Comparison of ENCODE assay signal across 1 cellular context in the genomic region with DNA sequence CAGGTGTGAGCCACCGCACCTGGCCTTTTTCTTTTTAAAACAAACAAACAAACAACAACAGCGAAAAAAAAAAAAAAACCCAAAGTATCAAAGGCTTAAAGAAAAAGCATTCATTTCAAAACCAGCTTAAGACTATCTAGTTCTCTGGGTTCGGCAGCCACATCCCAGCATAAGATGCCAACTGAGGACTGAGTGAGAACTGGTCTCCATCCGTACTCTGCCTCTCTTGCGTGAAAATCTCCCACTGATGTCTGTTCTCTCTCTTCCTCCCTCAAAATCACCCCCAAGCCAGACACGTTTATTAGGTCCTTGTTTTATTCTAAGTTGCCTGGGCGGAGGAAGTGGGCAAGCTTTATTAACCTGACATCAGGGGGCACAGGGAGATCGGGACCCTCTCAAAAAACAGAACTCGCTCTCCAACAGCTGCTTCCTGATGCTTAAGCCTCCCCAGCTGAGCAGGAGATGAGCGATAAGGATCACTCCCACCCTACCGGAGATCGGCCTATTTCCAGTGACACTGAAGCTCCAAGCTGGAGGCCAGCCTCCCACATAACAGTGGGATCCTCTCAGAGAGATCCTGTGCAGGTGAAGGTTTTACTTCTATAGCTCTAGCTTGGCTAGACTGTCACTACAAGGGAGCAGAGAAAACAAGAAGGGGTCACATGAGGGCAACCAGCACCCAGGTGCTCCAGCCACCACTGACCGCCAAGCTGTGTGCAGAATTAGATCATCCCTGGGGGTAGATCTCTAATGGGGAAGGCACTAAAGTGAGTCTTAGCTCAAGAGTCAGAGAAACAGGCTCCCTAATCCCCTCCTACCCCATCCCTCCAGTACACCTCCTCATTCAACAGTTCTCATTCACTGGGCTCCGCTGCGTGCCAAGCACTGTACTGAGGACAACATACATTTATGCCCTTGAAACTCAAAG.
A peak's percentile ranks its signal among the peaks of the same experiment; 100 is the strongest.
TF ChIP-seq lines count a peak whose summit lies in the region.

No MANE protein-coding gene starts in this region.

TF ChIP-seq in HepG2, 621 proteins besides CTCF, POLR2A, EP300 and RAD21 (continued from another document):
- TF ChIP-seq, protein P1, sequence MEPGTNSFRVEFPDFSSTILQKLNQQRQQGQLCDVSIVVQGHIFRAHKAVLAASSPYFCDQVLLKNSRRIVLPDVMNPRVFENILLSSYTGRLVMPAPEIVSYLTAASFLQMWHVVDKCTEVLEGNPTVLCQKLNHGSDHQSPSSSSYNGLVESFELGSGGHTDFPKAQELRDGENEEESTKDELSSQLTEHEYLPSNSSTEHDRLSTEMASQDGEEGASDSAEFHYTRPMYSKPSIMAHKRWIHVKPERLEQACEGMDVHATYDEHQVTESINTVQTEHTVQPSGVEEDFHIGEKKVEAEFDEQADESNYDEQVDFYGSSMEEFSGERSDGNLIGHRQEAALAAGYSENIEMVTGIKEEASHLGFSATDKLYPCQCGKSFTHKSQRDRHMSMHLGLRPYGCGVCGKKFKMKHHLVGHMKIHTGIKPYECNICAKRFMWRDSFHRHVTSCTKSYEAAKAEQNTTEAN (CRISPR knock-in tag; conservative IDR thresholded peaks at IDR 0.05), result no peak
- TF ChIP-seq ZNF225 (CRISPR knock-in tag; IDR thresholded peaks at IDR 0.05) (no peak), TAF15 (IDR thresholded peaks at IDR 0.05; ENCODE audit: low read depth, low read length, poor library complexity, severe bottlenecking) (no peak), ZNF34 (CRISPR knock-in tag; IDR thresholded peaks at IDR 0.05; ENCODE audit: borderline replicate concordance) (no peak), SRSF4 (IDR thresholded peaks at IDR 0.05; ENCODE audit: low read depth, low read length, poor library complexity, severe bottlenecking) (no peak), GZF1 (CRISPR knock-in tag; IDR thresholded peaks at IDR 0.05) (no peak), SOX6 (IDR thresholded peaks at IDR 0.05) (no peak), SOX6 (CRISPR knock-in tag; IDR thresholded peaks at IDR 0.05) (no peak), ZNF619 (CRISPR knock-in tag; IDR thresholded peaks at IDR 0.05) (no peak), MBD4 (IDR thresholded peaks at IDR 0.05; ENCODE audit: borderline replicate concordance, low read length) (no peak), RARA (CRISPR knock-in tag; IDR thresholded peaks at IDR 0.05) (peak; percentile 59; the same call in 1 of the 2 replicates), ZKSCAN1 (IDR thresholded peaks at IDR 0.05; ENCODE audit: low read length) (no peak), ZNF263 (CRISPR knock-in tag; IDR thresholded peaks at IDR 0.05) (0 out of 2 replicates have a peak, but pooled peaks have one; percentile 17), ISL2 (CRISPR knock-in tag; IDR thresholded peaks at IDR 0.05) (no peak), MYC (CRISPR knock-in tag; IDR thresholded peaks at IDR 0.05; ENCODE audit: borderline replicate concordance) (no peak), ZNF616 (CRISPR knock-in tag; IDR thresholded peaks at IDR 0.05; ENCODE audit: low read depth) (no peak), ZNF891 (CRISPR knock-in tag; IDR thresholded peaks at IDR 0.05) (no peak), RBFOX2 (IDR thresholded peaks at IDR 0.05; ENCODE audit: low read depth, low read length) (no peak), HES4 (CRISPR knock-in tag; IDR thresholded peaks at IDR 0.05; ENCODE audit: borderline replicate concordance) (no peak), ZNF839 (CRISPR knock-in tag; IDR thresholded peaks at IDR 0.05; ENCODE audit: borderline replicate concordance) (no peak), POLR2AphosphoS5 (IDR thresholded peaks at IDR 0.05; ENCODE audit: low read depth, low read length) (no peak), TP53 (CRISPR knock-in tag; conservative IDR thresholded peaks at IDR 0.05) (no peak), FOSL2 (CRISPR knock-in tag; IDR thresholded peaks at IDR 0.05) (no peak), RXRA (CRISPR knock-in tag; IDR thresholded peaks at IDR 0.05) (peak; percentile 72; the same call in 1 of the 2 replicates), SPEN (CRISPR knock-in tag; IDR thresholded peaks at IDR 0.05; ENCODE audit: low read depth) (no peak), ZSCAN21 (CRISPR knock-in tag; IDR thresholded peaks at IDR 0.05; ENCODE audit: borderline replicate concordance) (no peak), MAFF (IDR thresholded peaks at IDR 0.05; ENCODE audit: low read depth, low read length) (no peak), ZNF451 (CRISPR knock-in tag; IDR thresholded peaks at IDR 0.05) (no peak)
- TF ChIP-seq, protein P2, sequence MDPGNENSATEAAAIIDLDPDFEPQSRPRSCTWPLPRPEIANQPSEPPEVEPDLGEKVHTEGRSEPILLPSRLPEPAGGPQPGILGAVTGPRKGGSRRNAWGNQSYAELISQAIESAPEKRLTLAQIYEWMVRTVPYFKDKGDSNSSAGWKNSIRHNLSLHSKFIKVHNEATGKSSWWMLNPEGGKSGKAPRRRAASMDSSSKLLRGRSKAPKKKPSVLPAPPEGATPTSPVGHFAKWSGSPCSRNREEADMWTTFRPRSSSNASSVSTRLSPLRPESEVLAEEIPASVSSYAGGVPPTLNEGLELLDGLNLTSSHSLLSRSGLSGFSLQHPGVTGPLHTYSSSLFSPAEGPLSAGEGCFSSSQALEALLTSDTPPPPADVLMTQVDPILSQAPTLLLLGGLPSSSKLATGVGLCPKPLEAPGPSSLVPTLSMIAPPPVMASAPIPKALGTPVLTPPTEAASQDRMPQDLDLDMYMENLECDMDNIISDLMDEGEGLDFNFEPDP (CRISPR knock-in tag; conservative IDR thresholded peaks at IDR 0.05), result no peak
- TF ChIP-seq, protein P3, sequence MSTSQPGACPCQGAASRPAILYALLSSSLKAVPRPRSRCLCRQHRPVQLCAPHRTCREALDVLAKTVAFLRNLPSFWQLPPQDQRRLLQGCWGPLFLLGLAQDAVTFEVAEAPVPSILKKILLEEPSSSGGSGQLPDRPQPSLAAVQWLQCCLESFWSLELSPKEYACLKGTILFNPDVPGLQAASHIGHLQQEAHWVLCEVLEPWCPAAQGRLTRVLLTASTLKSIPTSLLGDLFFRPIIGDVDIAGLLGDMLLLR (CRISPR knock-in tag; IDR thresholded peaks at IDR 0.05), result no peak
- TF ChIP-seq, protein P4, sequence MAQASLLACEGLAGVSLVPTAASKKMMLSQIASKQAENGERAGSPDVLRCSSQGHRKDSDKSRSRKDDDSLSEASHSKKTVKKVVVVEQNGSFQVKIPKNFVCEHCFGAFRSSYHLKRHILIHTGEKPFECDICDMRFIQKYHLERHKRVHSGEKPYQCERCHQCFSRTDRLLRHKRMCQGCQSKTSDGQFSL (CRISPR knock-in tag; IDR thresholded peaks at IDR 0.05), result no peak
- TF ChIP-seq, protein P5, sequence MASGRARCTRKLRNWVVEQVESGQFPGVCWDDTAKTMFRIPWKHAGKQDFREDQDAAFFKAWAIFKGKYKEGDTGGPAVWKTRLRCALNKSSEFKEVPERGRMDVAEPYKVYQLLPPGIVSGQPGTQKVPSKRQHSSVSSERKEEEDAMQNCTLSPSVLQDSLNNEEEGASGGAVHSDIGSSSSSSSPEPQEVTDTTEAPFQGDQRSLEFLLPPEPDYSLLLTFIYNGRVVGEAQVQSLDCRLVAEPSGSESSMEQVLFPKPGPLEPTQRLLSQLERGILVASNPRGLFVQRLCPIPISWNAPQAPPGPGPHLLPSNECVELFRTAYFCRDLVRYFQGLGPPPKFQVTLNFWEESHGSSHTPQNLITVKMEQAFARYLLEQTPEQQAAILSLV (CRISPR knock-in tag; IDR thresholded peaks at IDR 0.05; ENCODE audit: borderline replicate concordance), result no peak
- TF ChIP-seq, protein P6, sequence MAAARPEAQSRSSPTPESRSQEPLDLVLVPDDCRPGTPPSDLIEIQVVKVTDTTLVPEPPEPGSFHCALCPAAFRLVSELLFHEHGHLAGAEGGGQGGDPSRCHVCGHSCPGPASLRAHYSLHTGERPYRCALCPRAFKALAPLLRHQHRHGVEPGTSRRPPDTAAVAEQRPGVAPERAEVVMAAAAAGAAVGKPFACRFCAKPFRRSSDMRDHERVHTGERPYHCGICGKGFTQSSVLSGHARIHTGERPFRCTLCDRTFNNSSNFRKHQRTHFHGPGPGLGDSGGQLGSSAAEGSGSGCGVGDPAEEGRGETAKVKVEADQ (CRISPR knock-in tag; IDR thresholded peaks at IDR 0.05; ENCODE audit: borderline replicate concordance), result no peak
- TF ChIP-seq, protein P7, sequence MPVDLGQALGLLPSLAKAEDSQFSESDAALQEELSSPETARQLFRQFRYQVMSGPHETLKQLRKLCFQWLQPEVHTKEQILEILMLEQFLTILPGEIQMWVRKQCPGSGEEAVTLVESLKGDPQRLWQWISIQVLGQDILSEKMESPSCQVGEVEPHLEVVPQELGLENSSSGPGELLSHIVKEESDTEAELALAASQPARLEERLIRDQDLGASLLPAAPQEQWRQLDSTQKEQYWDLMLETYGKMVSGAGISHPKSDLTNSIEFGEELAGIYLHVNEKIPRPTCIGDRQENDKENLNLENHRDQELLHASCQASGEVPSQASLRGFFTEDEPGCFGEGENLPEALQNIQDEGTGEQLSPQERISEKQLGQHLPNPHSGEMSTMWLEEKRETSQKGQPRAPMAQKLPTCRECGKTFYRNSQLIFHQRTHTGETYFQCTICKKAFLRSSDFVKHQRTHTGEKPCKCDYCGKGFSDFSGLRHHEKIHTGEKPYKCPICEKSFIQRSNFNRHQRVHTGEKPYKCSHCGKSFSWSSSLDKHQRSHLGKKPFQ (CRISPR knock-in tag; IDR thresholded peaks at IDR 0.05; ENCODE audit: insufficient replicate concordance), result no peak
- TF ChIP-seq, protein P8, sequence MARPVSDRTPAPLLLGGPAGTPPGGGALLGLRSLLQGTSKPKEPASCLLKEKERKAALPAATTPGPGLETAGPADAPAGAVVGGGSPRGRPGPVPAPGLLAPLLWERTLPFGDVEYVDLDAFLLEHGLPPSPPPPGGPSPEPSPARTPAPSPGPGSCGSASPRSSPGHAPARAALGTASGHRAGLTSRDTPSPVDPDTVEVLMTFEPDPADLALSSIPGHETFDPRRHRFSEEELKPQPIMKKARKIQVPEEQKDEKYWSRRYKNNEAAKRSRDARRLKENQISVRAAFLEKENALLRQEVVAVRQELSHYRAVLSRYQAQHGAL (CRISPR knock-in tag; IDR thresholded peaks at IDR 0.05; ENCODE audit: not compliant biosample characterization), result no peak
- TF ChIP-seq, protein P9, sequence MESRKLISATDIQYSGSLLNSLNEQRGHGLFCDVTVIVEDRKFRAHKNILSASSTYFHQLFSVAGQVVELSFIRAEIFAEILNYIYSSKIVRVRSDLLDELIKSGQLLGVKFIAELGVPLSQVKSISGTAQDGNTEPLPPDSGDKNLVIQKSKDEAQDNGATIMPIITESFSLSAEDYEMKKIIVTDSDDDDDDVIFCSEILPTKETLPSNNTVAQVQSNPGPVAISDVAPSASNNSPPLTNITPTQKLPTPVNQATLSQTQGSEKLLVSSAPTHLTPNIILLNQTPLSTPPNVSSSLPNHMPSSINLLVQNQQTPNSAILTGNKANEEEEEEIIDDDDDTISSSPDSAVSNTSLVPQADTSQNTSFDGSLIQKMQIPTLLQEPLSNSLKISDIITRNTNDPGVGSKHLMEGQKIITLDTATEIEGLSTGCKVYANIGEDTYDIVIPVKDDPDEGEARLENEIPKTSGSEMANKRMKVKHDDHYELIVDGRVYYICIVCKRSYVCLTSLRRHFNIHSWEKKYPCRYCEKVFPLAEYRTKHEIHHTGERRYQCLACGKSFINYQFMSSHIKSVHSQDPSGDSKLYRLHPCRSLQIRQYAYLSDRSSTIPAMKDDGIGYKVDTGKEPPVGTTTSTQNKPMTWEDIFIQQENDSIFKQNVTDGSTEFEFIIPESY (CRISPR knock-in tag; IDR thresholded peaks at IDR 0.05), result peak; percentile 93
TF ChIP-seq in HepG2: peak in this region for 15.
